Comparison of ENCODE assay signal across 18 cellular contexts in the genomic region with DNA sequence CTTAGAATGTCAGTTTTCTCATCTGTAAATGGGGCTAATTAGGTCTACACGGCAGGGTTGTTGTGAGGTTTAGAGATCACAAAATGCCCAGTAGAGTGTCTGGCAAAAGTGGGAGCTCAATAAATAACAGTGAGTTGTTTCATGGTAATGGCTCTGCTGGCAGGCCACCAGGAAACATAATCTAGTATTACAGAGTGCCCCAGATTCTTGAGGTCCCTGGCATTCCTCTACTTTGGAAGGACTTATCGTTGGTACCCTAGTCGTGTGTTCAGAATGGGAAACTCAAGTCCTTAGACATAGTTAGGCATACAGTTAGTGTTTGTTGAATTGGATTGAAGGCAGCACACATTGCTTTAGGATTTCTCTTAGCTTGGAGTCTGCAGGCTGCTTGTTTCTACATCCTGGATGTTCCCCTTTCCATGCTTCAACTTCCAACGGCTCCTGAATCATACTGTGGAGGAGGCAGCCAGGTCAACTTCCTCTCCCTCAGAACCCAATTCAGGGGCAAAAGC.
A peak's percentile ranks its signal among the peaks of the same experiment; 100 is the strongest.
DNase-seq lines count a peak whose midpoint lies in the region; ATAC-seq, FAIRE-seq and TF ChIP-seq lines count a peak whose summit lies in the region.
"Had no signal": no experiment of that assay in that cellular context is flagged by ENCODE, and none has a peak within 500 bp of the region (broad histone marks: within the 10 kb centered on the region; RNA-seq: fewer than 3 reads in every experiment).

No MANE protein-coding gene starts in this region.

- no peak overlapping the region for H3K9ac ChIP-seq in GM23248
- no peak overlapping the region for H3K9ac ChIP-seq in HepG2 (ENCODE audit: insufficient read depth, low read depth, low read length)

- DNase-seq in GM23248 (peak; percentile 78), SJCRH30 (peak; percentile 20 to 40), fibroblast of the aortic adventitia (ENCODE audit: low read depth) (peak; percentile 53), skeletal muscle cell (ENCODE audit: low read depth) (peak; percentile 25), HepG2 (ENCODE audit: low spot score) (no peak), posterior cingulate gyrus (no peak)
- no peak for DNase-seq in activated naive CD4-positive, alpha-beta T cell treated with Interleukin-2 at 50 U/mL for 16 hours
- DNase-seq: CD8-positive, alpha-beta memory T cell; cortex of kidney; esophagus squamous epithelium; naive B cell; NCI-H2029 treated with DMSO at 0.1 percent for 48 hours; NCI-H774; retina; SIG-M5; WERI-Rb-1 had no signal

- CTCF ChIA-PET in HepG2 (lab: Yijun Ruan, JAX; ENCODE audit: low intra/inter-chr PET ratio, low total read pairs): no interaction called here

- POLR2A ChIA-PET in HepG2 (lab: Yijun Ruan, JAX): no interaction called here

- WGBS in GM23248 (ENCODE audit: low coverage in 1 of 2, low lambda C conversion rate in 2 of 2, missing lambda C conversion rate in 2 of 2), 2 experiments: 9 to 17% methylated on average over 4 of the region's 4 CpGs
- 93% methylated on average over 4 of the region's 4 CpGs for WGBS in HepG2 (ENCODE audit: low lambda C conversion rate)

- no peaks in the 10 kb centered on the region for H3K9me2 ChIP-seq in GM23248 (ENCODE audit: insufficient read depth)

- TF ChIP-seq RAD21 in HepG2 (CRISPR knock-in tag; IDR thresholded peaks at IDR 0.05): no peak

- H4K20me1 ChIP-seq in GM23248 (ENCODE audit: insufficient read depth) (no peaks in the 10 kb centered on the region), HepG2 (ENCODE audit: insufficient read depth, low read length) (no peaks in the 10 kb centered on the region)

- H3K27me3 ChIP-seq in GM23248 (replicated peaks; ENCODE audit: insufficient read depth) (no peaks in the 10 kb centered on the region), SJCRH30 (no peaks in the 10 kb centered on the region), HepG2 (ENCODE audit: control insufficient read depth in 1 of 2, insufficient read depth in 2 of 2, low read length in 2 of 2) (no peaks in the 10 kb centered on the region)
- H3K27me3 ChIP-seq: esophagus squamous epithelium had no signal

- H3K9me3 ChIP-seq in GM23248 (ENCODE audit: low read depth) (no peaks in the 10 kb centered on the region), SJCRH30 (replicated peaks) (no peaks in the 10 kb centered on the region), HepG2 (ENCODE audit: low read length) (no peaks in the 10 kb centered on the region)
- H3K9me3 ChIP-seq: esophagus squamous epithelium had no signal

- no peak overlapping the region for H3K4me3 ChIP-seq in GM23248
- no peak overlapping the region for H3K4me3 ChIP-seq in SJCRH30
- H3K4me3 ChIP-seq in fibroblast of the aortic adventitia (ENCODE audit: low read depth, low read length): no peak overlapping the region
- no peak overlapping the region for H3K4me3 ChIP-seq in skeletal muscle cell (ENCODE audit: low read depth, low read length)
- no peak overlapping the region for H3K4me3 ChIP-seq in HepG2 (replicated peaks in 1 of 3; ENCODE audit: insufficient read depth in 1 of 3, low read depth in 2 of 3, low read length in 3 of 3)
- H3K4me3 ChIP-seq: esophagus squamous epithelium had no signal

- peaks cover 39% of the 10 kb centered on the region for H3K4me1 ChIP-seq in GM23248 (ENCODE audit: insufficient read depth)
- no peaks in the 10 kb centered on the region for H3K4me1 ChIP-seq in SJCRH30
- H3K4me1 ChIP-seq in HepG2 (ENCODE audit: insufficient read depth, low read length): peaks cover 15% of the 10 kb centered on the region

- H3K4me2 ChIP-seq in GM23248 (ENCODE audit: unreplicated experiment) (peak overlapping the region; percentile 40), HepG2 (ENCODE audit: low read depth, low read length) (no peak overlapping the region)

- TF ChIP-seq EP300 in HepG2 (IDR thresholded peaks at IDR 0.05; ENCODE audit: low read depth in 2 of 2, low read length in 2 of 2) (no peak), HepG2 (CRISPR knock-in tag; IDR thresholded peaks at IDR 0.05; ENCODE audit: borderline replicate concordance) (no peak)

- H3K27ac ChIP-seq in GM23248 (peak overlapping the region; percentile 64), SJCRH30 (no peak overlapping the region), HepG2 (ENCODE audit: extremely low read length, insufficient read depth, low read length) (no peak overlapping the region)
- H3K27ac ChIP-seq: WERI-Rb-1 had no signal

- no peaks in the 10 kb centered on the region for H3K36me3 ChIP-seq in GM23248 (ENCODE audit: low read depth)
- no peaks in the 10 kb centered on the region for H3K36me3 ChIP-seq in SJCRH30
- no peaks in the 10 kb centered on the region for H3K36me3 ChIP-seq in HepG2 (replicated peaks in 1 of 2; ENCODE audit: control insufficient read depth in 1 of 2, insufficient read depth in 2 of 2, low read length in 2 of 2)
- H3K36me3 ChIP-seq: esophagus squamous epithelium, WERI-Rb-1 had no signal

- no peaks in the 10 kb centered on the region for H3K79me2 ChIP-seq in GM23248 (ENCODE audit: insufficient read depth)
- no peaks in the 10 kb centered on the region for H3K79me2 ChIP-seq in HepG2 (ENCODE audit: insufficient read depth, low read length)

- peaks cover 33% of the 10 kb centered on the region for H3F3A ChIP-seq in GM23248 (ENCODE audit: insufficient read depth)

- H2AFZ ChIP-seq in GM23248 (no peak overlapping the region), HepG2 (ENCODE audit: low read length) (no peak overlapping the region)

- BruUV-seq in HepG2 (replicated peaks; lab: Mats Ljungman, UMichigan): no TSS peak

- TF ChIP-seq CTCF in fibroblast of the aortic adventitia (IDR thresholded peaks at IDR 0.05; ENCODE audit: insufficient read depth, low read length) (no peak), HepG2 (CRISPR knock-in tag; IDR thresholded peaks at IDR 0.05) (no peak)

- in situ Hi-C loops in GM23248 (cut with MboI): no loop called here
- in situ Hi-C loops in HepG2 (cut with HindIII; ENCODE audit: extremely low pct_ligation_motif_present, low pct_unique_long_range_greater_than_20kb): no loop called here

- no peak for FAIRE-seq in HepG2 (lab: Jason Lieb, UNC)
- FAIRE-seq: keratinocyte had no signal

- intact Hi-C loops in HepG2 (cut with micrococcal nuclease; ENCODE audit: unreplicated experiment) (no loop called here), posterior cingulate gyrus (cut with DNase I) (loop anchor here (10.0 kb wide), 1 partner anchor 164 kb away; the partner anchor contains the start of gene FOSL2)

- ATAC-seq in HepG2 (no peak), HG02938 (IDR thresholded peaks at IDR 0.05; ENCODE audit: unreplicated experiment) (no peak)

- no peak for TF ChIP-seq POLR2A in HepG2 (IDR thresholded peaks at IDR 0.05; ENCODE audit: insufficient read depth in 1 of 2, low read depth in 2 of 2, low read length in 2 of 2)

TF ChIP-seq in HepG2, 621 proteins besides CTCF, POLR2A, EP300 and RAD21 (continues in another document):
- no peak for TF ChIP-seq ZNF446 (CRISPR knock-in tag; IDR thresholded peaks at IDR 0.05)
- no peak for TF ChIP-seq ZBTB39 (CRISPR knock-in tag; IDR thresholded peaks at IDR 0.05)
- TF ChIP-seq ZNF629 (CRISPR knock-in tag; conservative IDR thresholded peaks at IDR 0.05): no peak
- TF ChIP-seq, protein P1, sequence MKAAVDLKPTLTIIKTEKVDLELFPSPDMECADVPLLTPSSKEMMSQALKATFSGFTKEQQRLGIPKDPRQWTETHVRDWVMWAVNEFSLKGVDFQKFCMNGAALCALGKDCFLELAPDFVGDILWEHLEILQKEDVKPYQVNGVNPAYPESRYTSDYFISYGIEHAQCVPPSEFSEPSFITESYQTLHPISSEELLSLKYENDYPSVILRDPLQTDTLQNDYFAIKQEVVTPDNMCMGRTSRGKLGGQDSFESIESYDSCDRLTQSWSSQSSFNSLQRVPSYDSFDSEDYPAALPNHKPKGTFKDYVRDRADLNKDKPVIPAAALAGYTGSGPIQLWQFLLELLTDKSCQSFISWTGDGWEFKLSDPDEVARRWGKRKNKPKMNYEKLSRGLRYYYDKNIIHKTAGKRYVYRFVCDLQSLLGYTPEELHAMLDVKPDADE (CRISPR knock-in tag; IDR thresholded peaks at IDR 0.05): no peak
- no peak for TF ChIP-seq ZNF564 (CRISPR knock-in tag; IDR thresholded peaks at IDR 0.05)
- no peak for TF ChIP-seq ZNF761 (CRISPR knock-in tag; conservative IDR thresholded peaks at IDR 0.05)
- TF ChIP-seq ZSCAN12 (CRISPR knock-in tag; IDR thresholded peaks at IDR 0.05): no peak
- TF ChIP-seq THYN1 (CRISPR knock-in tag; IDR thresholded peaks at IDR 0.05; ENCODE audit: borderline replicate concordance, low read depth): no peak
- TF ChIP-seq, protein P2, sequence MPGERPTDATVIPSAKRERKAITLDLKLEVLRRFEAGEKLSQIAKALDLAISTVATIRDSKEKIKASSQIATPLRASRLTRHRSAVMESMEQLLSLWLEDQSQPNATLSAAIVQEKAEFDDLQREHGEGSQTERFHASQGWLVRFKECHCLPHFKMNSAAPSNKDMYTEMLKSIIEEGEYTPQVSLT (CRISPR knock-in tag; IDR thresholded peaks at IDR 0.05; ENCODE audit: borderline replicate concordance, low read depth): no peak
- TF ChIP-seq NFIC (IDR thresholded peaks at IDR 0.05; ENCODE audit: low read length): no peak
- TF ChIP-seq NFYC (CRISPR knock-in tag; IDR thresholded peaks at IDR 0.05): no peak
- no peak for TF ChIP-seq ZC3H13 (CRISPR knock-in tag; IDR thresholded peaks at IDR 0.05)
- TF ChIP-seq MXD4 (CRISPR knock-in tag; IDR thresholded peaks at IDR 0.05): no peak
- no peak for TF ChIP-seq ARID2 (CRISPR knock-in tag; IDR thresholded peaks at IDR 0.05; ENCODE audit: borderline replicate concordance)
- no peak for TF ChIP-seq TSC22D2 (CRISPR knock-in tag; IDR thresholded peaks at IDR 0.05; ENCODE audit: borderline replicate concordance)
- TF ChIP-seq HNRNPH1 (optimal IDR thresholded peaks at IDR 0.05; ENCODE audit: low read depth, low read length): no peak

Comparison
In these comparisons a context has a peak if more than half of its experiments do, and no peak if none do; other contexts are left out.
1. DNase-seq: peak in GM23248 (single experiment), SJCRH30 (2 of 2), fibroblast of the aortic adventitia (single experiment) and skeletal muscle cell (single experiment); none in HepG2 (single experiment), posterior cingulate gyrus (0 of 10) and activated naive CD4-positive, alpha-beta T cell treated with Interleukin-2 at 50 U/mL for 16 hours (single experiment).